29 cellular contexts compared by ENCODE assay signal in the genomic region with DNA sequence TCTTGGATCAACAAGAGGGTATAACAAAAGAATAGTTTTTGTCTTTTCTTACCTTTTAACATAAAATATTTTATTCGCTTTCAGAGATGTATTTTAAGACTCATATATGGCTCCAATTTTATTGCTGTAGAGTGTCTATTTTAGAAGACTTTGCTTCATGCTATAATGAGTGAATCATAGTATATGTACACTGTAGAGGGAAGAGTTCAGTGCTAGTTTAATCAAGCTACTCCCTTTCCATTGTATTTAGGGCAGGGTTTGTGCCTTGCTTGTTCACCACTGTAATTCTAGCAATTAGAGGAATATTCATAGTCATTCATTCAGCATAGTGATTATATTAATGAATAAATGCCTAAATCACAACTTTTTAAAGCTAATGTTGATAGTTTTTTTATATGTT.
"Had no signal": no experiment of that assay in that cellular context is flagged by ENCODE, and none has a peak within 500 bp of the region (broad histone marks: within the 10 kb centered on the region; RNA-seq: fewer than 3 reads in every experiment).

No MANE protein-coding gene starts in this region.

- H3K36me3 ChIP-seq: ovary had no signal

- H3K4me3 ChIP-seq: ascending aorta, heart left ventricle, lower lobe of right lung, ovary, prostate gland, sigmoid colon, smooth muscle cell, thyroid gland, upper lobe of right lung had no signal

- H3K27me3 ChIP-seq: ascending aorta, foreskin keratinocyte, heart left ventricle, ovary, sigmoid colon, thyroid gland, upper lobe of right lung had no signal

- H3K27ac ChIP-seq: ascending aorta, foreskin keratinocyte, heart left ventricle, lower lobe of right lung, ovary, prostate gland, sigmoid colon, thyroid gland, upper lobe of right lung, WERI-Rb-1 had no signal

- DNase-seq: activated CD4-positive, alpha-beta T cell treated with anti-CD3 and anti-CD28 coated beads for 48 hours; activated CD4-positive, alpha-beta T cell treated with anti-CD3 and anti-CD28 coated beads, Interleukin-2, amount 50 U/mL, for 48 hours; activated CD8-positive, alpha-beta memory T cell treated with anti-CD3 and anti-CD28 coated beads for 24 hours; activated effector memory CD4-positive, alpha-beta T cell treated with anti-CD3 and anti-CD28 coated beads, Interleukin-2, amount 50 U/mL, for 16 hours; activated naive CD4-positive, alpha-beta T cell treated with anti-CD3 and anti-CD28 coated beads for 36 hours; activated naive CD8-positive, alpha-beta T cell treated with anti-CD3 and anti-CD28 coated beads for 36 hours; cortex of kidney; effector memory CD8-positive, alpha-beta T cell; erythroblast; foreskin keratinocyte; heart left ventricle; lower lobe of right lung; ovary; retina; sigmoid colon; stimulated activated CD4-positive, alpha-beta T cell treated with anti-CD3 and anti-CD28 coated beads, Interleukin-1b, Interleukin-23, amount 100 ng/mL, for 48 hours; stimulated activated CD4-positive, alpha-beta T cell treated with anti-CD3 and anti-CD28 coated beads, Interleukin-4, amount 100 ng/mL, for 4 hours; stimulated activated CD8-positive, alpha-beta memory T cell treated with anti-CD3 and anti-CD28 coated beads, Interleukin-4, amount 100 ng/mL, for 48 hours; stimulated activated naive CD8-positive, alpha-beta T cell treated with anti-CD3 and anti-CD28 coated beads, Interleukin-15, amount 100 ng/mL, for 72 hours; substantia nigra; thyroid gland; upper lobe of right lung; WERI-Rb-1 had no signal

- ATAC-seq: activated CD4-positive, CD25-positive, alpha-beta regulatory T cell treated with anti-CD3 and anti-CD28 coated beads, Interleukin-2, amount 50 U/mL, for 24 hours; effector memory CD8-positive, alpha-beta T cell; foreskin keratinocyte; heart left ventricle; left lobe of liver; lower lobe of right lung; stimulated activated memory B cell treated with anti-CD40 and anti-IgM and Interleukin-4, amounts not matched to agents 10 μg/mL and 1 μg/mL and 100 μg/mL, for 72 hours; stimulated activated naive CD8-positive, alpha-beta T cell treated with anti-CD3 and anti-CD28 coated beads, Interleukin-15, amount 100 ng/mL, for 72 hours; upper lobe of right lung had no signal
